ENCODE assay signal across 10 cellular contexts in genomic region chr3:16350041-16350952, GRCh38.
DNase-seq lines count a peak whose midpoint lies in the region; ATAC-seq and TF ChIP-seq lines count a peak whose summit lies in the region.
"Had no signal": no experiment of that assay in that cellular context is flagged by ENCODE, and none has a peak within 500 bp of the region (broad histone marks: within the 10 kb centered on the region; RNA-seq: fewer than 3 reads in every experiment).

No MANE protein-coding gene starts in this region.

- CTCF ChIA-PET in naive thymus-derived CD4-positive, alpha-beta T cell (lab: Charles Lee): no interaction called here

- peaks cover 14% of the 10 kb centered on the region for H3K36me3 ChIP-seq in brain microvascular endothelial cell (replicated peaks)
- H3K36me3 ChIP-seq in naive thymus-derived CD4-positive, alpha-beta T cell (ENCODE audit: control insufficient read depth in 2 of 3, insufficient read depth in 3 of 3, low read length in 3 of 3): peaks cover 13 to 76% (median 17%) of the 10 kb centered on the region in 3 experiments

- H3K27me3 Mint-ChIP-seq in naive thymus-derived CD4-positive, alpha-beta T cell: no peaks in the 10 kb centered on the region

- no peaks in the 10 kb centered on the region for H3K9me3 ChIP-seq in naive thymus-derived CD4-positive, alpha-beta T cell (ENCODE audit: control insufficient read depth in 2 of 3, low read length in 3 of 3)

- H3K4me3 Mint-ChIP-seq in naive thymus-derived CD4-positive, alpha-beta T cell: peak overlapping the region in 1 of 10 donors; percentile 9

- intact Hi-C loops in naive thymus-derived CD4-positive, alpha-beta T cell (cut with micrococcal nuclease): no loop called here

- H3K27me3 ChIP-seq in brain microvascular endothelial cell (replicated peaks): no peaks in the 10 kb centered on the region
- H3K27me3 ChIP-seq in naive thymus-derived CD4-positive, alpha-beta T cell (ENCODE audit: control insufficient read depth in 2 of 2, insufficient read depth in 2 of 2, low read length in 2 of 2): no peaks in the 10 kb centered on the region

- TF ChIP-seq CTCF in brain microvascular endothelial cell (IDR thresholded peaks at IDR 0.05; ENCODE audit: low read depth, low read length, missing control alignments): no peak

- H3K4me1 Mint-ChIP-seq in naive thymus-derived CD4-positive, alpha-beta T cell: peaks cover 22 to 88% (median 73%) of the 10 kb centered on the region in 7 donors

- in situ Hi-C loops in brain microvascular endothelial cell (cut with HindIII; ENCODE audit: low pct_ligation_motif_present, low sequenced_read_pairs): no loop called here
- in situ Hi-C loops in KBM-7 (cut with MboI; ENCODE audit: low pct_unique_long_range_greater_than_20kb, low sequenced_read_pairs): no loop called here

- peak overlapping the region in 8 of 9 donors; percentile 60 to 82 (median 70) for H3K27ac Mint-ChIP-seq in naive thymus-derived CD4-positive, alpha-beta T cell

- H3K9me3 Mint-ChIP-seq in naive thymus-derived CD4-positive, alpha-beta T cell: peaks cover 0 to 4% (median 0%) of the 10 kb centered on the region in 11 donors

- H3K4me3 ChIP-seq in brain microvascular endothelial cell (ENCODE audit: low read depth, low read length): no peak overlapping the region
- no peak overlapping the region for H3K4me3 ChIP-seq in naive thymus-derived CD4-positive, alpha-beta T cell (ENCODE audit: low read length)

- H3K27ac ChIP-seq in brain microvascular endothelial cell: no peak overlapping the region
- H3K27ac ChIP-seq in naive thymus-derived CD4-positive, alpha-beta T cell (ENCODE audit: low read depth, low read length): no peak overlapping the region

- DNase-seq in NCI-H146 (lab: John Stamatoyannopoulos, UW) (peak; percentile 11), NCI-H146 treated with DMSO at 0.1 percent for 48 hours (lab: John Stamatoyannopoulos, UW; ENCODE audit: unreplicated experiment) (no peak), LHCN-M2 (ENCODE audit: low read depth) (peak; percentile 77), brain microvascular endothelial cell (peak; percentile 61), NCI-H2227 treated with DMSO at 0.1 percent for 48 hours (lab: John Stamatoyannopoulos, UW) (no peak), KBM-7 (no peak)
- DNase-seq in naive thymus-derived CD4-positive, alpha-beta T cell: no peak
- DNase-seq: ACHN, SHP77 treated with DMSO at 0.1 percent for 48 hours had no signal

- POLR2A ChIA-PET in naive thymus-derived CD4-positive, alpha-beta T cell (lab: Charles Lee): interaction anchor here (0.5 to 1.0 kb wide), 2 partner anchors 14 to 32 kb away, joined by 3 read pairs; no protein-coding TSS in a partner anchor

- H3K4me1 ChIP-seq in naive thymus-derived CD4-positive, alpha-beta T cell (ENCODE audit: control insufficient read depth in 2 of 2, insufficient read depth in 2 of 2, low read length in 2 of 2): peaks cover 0 to 6% of the 10 kb centered on the region in 2 donors

- H3K36me3 Mint-ChIP-seq in naive thymus-derived CD4-positive, alpha-beta T cell: peaks cover 36 to 83% (median 58%) of the 10 kb centered on the region in 5 donors

- ATAC-seq in naive thymus-derived CD4-positive, alpha-beta T cell: no peak
- ATAC-seq in HG03565 (IDR thresholded peaks at IDR 0.05; ENCODE audit: unreplicated experiment): no peak

Comparison
In these comparisons a context has a peak if more than half of its experiments do, and no peak if none do; other contexts are left out.
1. DNase-seq: peak in NCI-H146 (single experiment), LHCN-M2 (single experiment) and brain microvascular endothelial cell (single experiment); none in NCI-H146 treated with DMSO at 0.1 percent for 48 hours (single experiment), naive thymus-derived CD4-positive, alpha-beta T cell (0 of 9), NCI-H2227 treated with DMSO at 0.1 percent for 48 hours (single experiment) and KBM-7 (single experiment).